ENCODE assay signal across 2 cellular contexts in the genomic region with DNA sequence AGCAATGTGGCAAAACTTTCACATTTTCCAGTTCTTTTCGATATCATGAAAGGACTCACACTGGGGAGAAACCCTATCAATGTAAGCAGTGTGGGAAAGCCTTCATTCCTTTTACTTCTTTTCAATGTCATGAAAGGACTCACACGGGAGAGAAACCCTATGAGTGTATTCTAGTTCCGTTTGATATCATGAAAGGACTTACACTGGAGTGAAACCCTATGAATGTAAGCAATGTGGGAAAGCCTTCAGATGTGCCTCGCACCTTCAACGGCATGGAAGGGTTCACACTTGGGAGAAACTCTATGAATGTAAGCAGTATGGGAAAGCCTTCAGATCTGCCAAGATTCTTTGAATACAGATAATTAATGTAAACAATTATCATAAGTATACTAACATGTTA.
TF ChIP-seq lines count a peak whose summit lies in the region.

No MANE protein-coding gene starts in this region.

TF ChIP-seq in HEK293, 187 proteins besides CTCF, POLR2A, EP300 and RAD21:
- TF ChIP-seq ZNF585B (tag by site-specific recombination; IDR thresholded peaks at IDR 0.05) (no peak), ZNF274 (IDR thresholded peaks at IDR 0.05; ENCODE audit: low read length) (no peak), ZNF274 (tag by site-specific recombination; IDR thresholded peaks at IDR 0.05; ENCODE audit: borderline replicate concordance) (peak; percentile 45; the same call in 1 of the 2 replicates), ZNF623 (tag by site-specific recombination; IDR thresholded peaks at IDR 0.05) (no peak)
- TF ChIP-seq, protein P1, sequence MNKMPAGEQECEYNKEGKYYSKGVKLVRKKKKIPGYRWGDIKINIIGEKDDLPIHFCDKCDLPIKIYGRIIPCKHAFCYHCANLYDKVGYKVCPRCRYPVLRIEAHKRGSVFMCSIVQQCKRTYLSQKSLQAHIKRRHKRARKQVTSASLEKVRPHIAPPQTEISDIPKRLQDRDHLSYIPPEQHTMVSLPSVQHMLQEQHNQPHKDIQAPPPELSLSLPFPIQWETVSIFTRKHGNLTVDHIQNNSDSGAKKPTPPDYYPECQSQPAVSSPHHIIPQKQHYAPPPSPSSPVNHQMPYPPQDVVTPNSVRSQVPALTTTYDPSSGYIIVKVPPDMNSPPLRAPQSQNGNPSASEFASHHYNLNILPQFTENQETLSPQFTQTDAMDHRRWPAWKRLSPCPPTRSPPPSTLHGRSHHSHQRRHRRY (tag by site-specific recombination; IDR thresholded peaks at IDR 0.05): no peak
- TF ChIP-seq, protein P2, sequence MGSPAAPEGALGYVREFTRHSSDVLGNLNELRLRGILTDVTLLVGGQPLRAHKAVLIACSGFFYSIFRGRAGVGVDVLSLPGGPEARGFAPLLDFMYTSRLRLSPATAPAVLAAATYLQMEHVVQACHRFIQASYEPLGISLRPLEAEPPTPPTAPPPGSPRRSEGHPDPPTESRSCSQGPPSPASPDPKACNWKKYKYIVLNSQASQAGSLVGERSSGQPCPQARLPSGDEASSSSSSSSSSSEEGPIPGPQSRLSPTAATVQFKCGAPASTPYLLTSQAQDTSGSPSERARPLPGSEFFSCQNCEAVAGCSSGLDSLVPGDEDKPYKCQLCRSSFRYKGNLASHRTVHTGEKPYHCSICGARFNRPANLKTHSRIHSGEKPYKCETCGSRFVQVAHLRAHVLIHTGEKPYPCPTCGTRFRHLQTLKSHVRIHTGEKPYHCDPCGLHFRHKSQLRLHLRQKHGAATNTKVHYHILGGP (tag by site-specific recombination; IDR thresholded peaks at IDR 0.05): no peak

TF ChIP-seq in K562, 482 proteins besides CTCF, POLR2A, EP300 and RAD21:
- 0 out of 2 replicates have a peak, but pooled peaks have one; percentile 22 for TF ChIP-seq CBX5 (IDR thresholded peaks at IDR 0.05; ENCODE audit: borderline replicate concordance, low read depth)
- TF ChIP-seq ZNF274 (IDR thresholded peaks at IDR 0.05; ENCODE audit: borderline replicate concordance, low read depth, low read length): peak; percentile 80; the same call in 1 of the 2 replicates
- TF ChIP-seq YBX1 (IDR thresholded peaks at IDR 0.05): no peak
- peak; percentile 48 for TF ChIP-seq RBM25 (IDR thresholded peaks at IDR 0.05; ENCODE audit: low read depth, low read length, severe bottlenecking)
- TF ChIP-seq TRIM28 (IDR thresholded peaks at IDR 0.05): 0 out of 2 replicates have a peak, but pooled peaks have one; percentile 20
- TF ChIP-seq, protein P3, sequence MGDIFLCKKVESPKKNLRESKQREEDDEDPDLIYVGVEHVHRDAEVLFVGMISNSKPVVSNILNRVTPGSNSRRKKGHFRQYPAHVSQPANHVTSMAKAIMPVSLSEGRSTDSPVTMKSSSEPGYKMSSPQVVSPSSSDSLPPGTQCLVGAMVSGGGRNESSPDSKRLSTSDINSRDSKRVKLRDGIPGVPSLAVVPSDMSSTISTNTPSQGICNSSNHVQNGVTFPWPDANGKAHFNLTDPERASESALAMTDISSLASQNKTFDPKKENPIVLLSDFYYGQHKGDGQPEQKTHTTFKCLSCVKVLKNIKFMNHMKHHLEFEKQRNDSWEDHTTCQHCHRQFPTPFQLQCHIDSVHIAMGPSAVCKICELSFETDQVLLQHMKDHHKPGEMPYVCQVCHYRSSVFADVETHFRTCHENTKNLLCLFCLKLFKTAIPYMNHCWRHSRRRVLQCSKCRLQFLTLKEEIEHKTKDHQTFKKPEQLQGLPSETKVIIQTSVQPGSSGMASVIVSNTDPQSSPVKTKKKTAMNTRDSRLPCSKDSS (IDR thresholded peaks at IDR 0.05; ENCODE audit: low read depth, partially characterized antibody): peak; percentile 61
- no peak for TF ChIP-seq ZNF507 (tag; conservative IDR thresholded peaks at IDR 0.05)
- peak; percentile 98 for TF ChIP-seq ZNF75A (CRISPR knock-in tag; IDR thresholded peaks at IDR 0.05)
TF ChIP-seq in K562: peak in this region for 6.
